19 cellular contexts compared by ENCODE assay signal in the genomic region with DNA sequence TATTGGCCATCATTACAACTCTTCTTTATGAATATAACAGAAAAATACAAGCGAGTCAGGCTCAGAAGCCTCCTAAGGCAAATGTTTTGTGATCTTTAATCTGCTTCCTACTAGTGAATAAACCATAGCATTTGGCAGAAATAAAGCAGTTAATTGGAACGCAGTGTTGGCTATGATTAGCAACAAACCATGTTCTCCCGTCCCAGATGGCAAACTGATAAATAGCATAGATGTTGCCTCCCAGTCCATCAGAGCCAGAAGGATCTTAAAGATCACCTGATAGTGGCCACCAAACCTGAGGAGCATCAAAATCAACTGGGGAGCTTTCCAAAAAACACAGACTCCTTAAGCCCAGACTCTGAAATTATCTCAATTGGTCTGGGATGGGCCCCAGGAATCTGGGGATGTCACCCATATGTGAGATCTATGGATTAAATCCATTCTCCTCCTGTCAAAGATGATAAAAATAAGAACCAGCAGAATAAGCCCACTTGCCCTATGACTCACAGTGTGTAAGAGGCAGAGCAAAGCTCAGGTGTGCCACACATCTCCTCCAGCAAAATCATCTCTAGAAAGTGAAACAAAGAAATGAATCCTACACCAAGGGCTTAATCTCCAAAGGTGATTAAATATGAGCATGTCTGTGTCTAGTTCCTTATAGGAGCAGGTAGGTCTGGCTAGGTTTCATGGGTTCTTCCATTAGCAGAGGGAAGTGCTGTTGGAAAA. TPM values are rescaled to one million over a fixed set of nuclear protein-coding genes. Genes with fewer than 3 reads are reported as not detected.
A peak's percentile ranks its signal among the peaks of the same experiment; 100 is the strongest.
DNase-seq lines count a peak whose midpoint lies in the region; ATAC-seq and TF ChIP-seq lines count a peak whose summit lies in the region.
"Had no signal": no experiment of that assay in that cellular context is flagged by ENCODE, and none has a peak within 500 bp of the region (broad histone marks: within the 10 kb centered on the region; RNA-seq: fewer than 3 reads in every experiment).

No MANE protein-coding gene starts in this region.

- TF ChIP-seq CTCF in RWPE1 (conservative IDR thresholded peaks at IDR 0.05; ENCODE audit: low read depth), result no peak

- in situ Hi-C loops in G401 (cut with HindIII; ENCODE audit: low sequenced_read_pairs), result no loop called here

- CTCF ChIA-PET in RWPE1 (lab: Yijun Ruan, JAX), result interaction anchor here (0.5 kb wide), 1 partner anchor 681 kb away, joined by 3 read pairs; no protein-coding TSS in a partner anchor

- no peak for ATAC-seq in GM21381 (IDR thresholded peaks at IDR 0.05; ENCODE audit: unreplicated experiment)
- ATAC-seq: K562, PC-3 had no signal

- POLR2A ChIA-PET in RWPE1 (lab: Yijun Ruan, JAX; ENCODE audit: low non-redundant PET), result no interaction called here

- H3K27ac ChIP-seq in RWPE1, result no peak overlapping the region

- DNase-seq in G401 (ENCODE audit: low spot score) (peak; percentile 68), RWPE1 (ENCODE audit: low spot score) (peak; percentile 8), cerebellar cortex (ENCODE audit: low spot score) (peak; percentile 65), kidney tubule cell (ENCODE audit: low spot score) (peak; percentile 10), NCI-H82 treated with DMSO at 0.1 percent for 48 hours (lab: John Stamatoyannopoulos, UW; ENCODE audit: unreplicated experiment) (no peak)
- no peak for DNase-seq in stimulated activated CD4-positive, alpha-beta T cell treated with anti-CD3 and anti-CD28 coated beads, Interleukin-1b, Interleukin-23, amount 100 ng/mL, for 48 hours
- DNase-seq: Calu3; CD4-positive, alpha-beta T cell; MV-4-11; NCI-H1417; NCI-H187; NCI-H2107; NCI-H2227 treated with DMSO at 0.1 percent for 48 hours; NCI-H510A treated with DMSO at 0.1 percent for 48 hours; NCI-H774; PC-3; RPMI8226 had no signal

RNA-seq across cellular contexts. Expression of gene APBA1, which starts 50.3 kb away (rescaled TPM):
- 3.0 TPM in 1 of 2 replicates, not detected in the other for total RNA-seq in G401 (2014; rRNA removed; shearing (Covaris generic))

Comparison
In these comparisons a context has a peak if more than half of its experiments do, and no peak if none do; other contexts are left out.
1. DNase-seq: peak in G401 (single experiment), RWPE1 (single experiment), cerebellar cortex (single experiment) and kidney tubule cell (single experiment); none in NCI-H82 treated with DMSO at 0.1 percent for 48 hours (single experiment) and stimulated activated CD4-positive, alpha-beta T cell treated with anti-CD3 and anti-CD28 coated beads, Interleukin-1b, Interleukin-23, amount 100 ng/mL, for 48 hours (single experiment).